ENCODE assay signal across 34 cellular contexts in the genomic region with DNA sequence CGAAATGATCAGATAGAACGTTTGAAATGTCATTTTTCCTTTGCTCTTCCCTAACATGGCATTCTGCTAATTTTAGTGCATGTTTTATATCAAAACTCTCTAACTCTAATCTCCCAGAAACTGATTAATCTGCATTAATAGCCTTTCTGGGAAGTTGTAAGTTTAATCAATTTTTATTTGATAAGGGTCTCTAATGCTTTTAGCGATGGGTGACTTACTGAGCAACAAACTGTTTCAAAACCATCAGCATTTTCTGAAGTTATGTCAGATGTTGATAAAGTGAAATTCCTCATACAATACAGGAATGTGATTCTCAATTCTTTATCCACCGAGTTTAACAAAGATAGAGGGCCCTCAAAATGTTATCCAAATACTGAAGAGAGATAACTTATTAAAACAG.
"Had no signal": no experiment of that assay in that cellular context is flagged by ENCODE, and none has a peak within 500 bp of the region (broad histone marks: within the 10 kb centered on the region; RNA-seq: fewer than 3 reads in every experiment).

No MANE protein-coding gene starts in this region.

- H3K27ac ChIP-seq: KMS-11 had no signal

- H3K36me3 ChIP-seq: MG63 had no signal

- H3K4me2 ChIP-seq: KMS-11 had no signal

- H3K4me3 ChIP-seq: MG63 had no signal

- H3K27me3 ChIP-seq: MG63 had no signal

- DNase-seq: Karpas-422, Kasumi-1, MG63, MM.1S, MV-4-11, NCI-H1048, NCI-H1092, NCI-H1092 treated with DMSO at 0.1 percent for 48 hours, NCI-H1105, NCI-H1105 treated with DMSO at 0.1 percent for 48 hours, NCI-H1417, NCI-H1417 treated with DMSO at 0.1 percent for 48 hours, NCI-H1436, NCI-H1436 treated with DMSO at 0.1 percent for 48 hours, NCI-H146, NCI-H1694, NCI-H1694 treated with DMSO at 0.1 percent for 48 hours, NCI-H187, NCI-H187 treated with DMSO at 0.1 percent for 48 hours, NCI-H1930, NCI-H2029, NCI-H2029 treated with DMSO at 0.1 percent for 48 hours, NCI-H2081, NCI-H2081 treated with DMSO at 0.1 percent for 48 hours, NCI-H2107, NCI-H2171, NCI-H2171 treated with DMSO at 0.1 percent for 48 hours, NCI-H2227 treated with DMSO at 0.1 percent for 48 hours, NCI-H226, NCI-H345, NCI-H446, NCI-H446 treated with DMSO at 0.1 percent for 48 hours, NCI-H510A had no signal

- H3K9ac ChIP-seq: KMS-11 had no signal

- H3K9me3 ChIP-seq: MG63 had no signal
